ENCODE assay signal across 1 cellular context in the genomic region with DNA sequence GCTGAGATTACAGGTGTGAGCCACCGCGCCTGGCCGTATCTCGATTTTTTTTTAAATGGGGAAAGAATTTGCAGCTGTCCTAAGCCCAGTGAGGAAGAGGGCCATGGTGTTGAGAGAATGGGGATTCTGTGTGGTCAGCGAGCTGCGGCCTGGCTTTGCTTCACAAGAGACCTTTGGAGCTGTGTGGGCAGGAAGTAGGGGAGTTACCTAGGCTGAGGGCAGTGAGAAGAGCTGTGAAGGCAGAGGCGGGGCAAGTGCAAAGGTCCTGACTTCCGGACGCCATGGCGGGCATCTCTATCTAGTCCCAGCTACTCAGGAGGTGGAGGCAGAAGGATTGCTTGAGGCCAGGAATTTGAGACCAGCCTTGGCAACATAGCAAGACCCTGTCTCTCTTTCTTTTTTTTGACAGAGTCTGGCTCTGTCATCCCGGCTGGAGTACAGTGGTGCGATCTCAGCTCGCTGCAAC.
TF ChIP-seq lines count a peak whose summit lies in the region.

No MANE protein-coding gene starts in this region.

TF ChIP-seq in HepG2, 621 proteins besides CTCF, POLR2A, EP300 and RAD21 (continued from another document and continues in another):
- TF ChIP-seq, protein P1, sequence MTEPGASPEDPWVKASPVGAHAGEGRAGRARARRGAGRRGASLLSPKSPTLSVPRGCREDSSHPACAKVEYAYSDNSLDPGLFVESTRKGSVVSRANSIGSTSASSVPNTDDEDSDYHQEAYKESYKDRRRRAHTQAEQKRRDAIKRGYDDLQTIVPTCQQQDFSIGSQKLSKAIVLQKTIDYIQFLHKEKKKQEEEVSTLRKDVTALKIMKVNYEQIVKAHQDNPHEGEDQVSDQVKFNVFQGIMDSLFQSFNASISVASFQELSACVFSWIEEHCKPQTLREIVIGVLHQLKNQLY (CRISPR knock-in tag; IDR thresholded peaks at IDR 0.05) = no peak
- TF ChIP-seq SP4 (CRISPR knock-in tag; IDR thresholded peaks at IDR 0.05) (no peak), ESRRA (CRISPR knock-in tag; IDR thresholded peaks at IDR 0.05; ENCODE audit: low read depth) (peak; percentile 28; the same call in 1 of the 2 replicates), ZNF335 (CRISPR knock-in tag; IDR thresholded peaks at IDR 0.05) (no peak), ZNF264 (CRISPR knock-in tag; IDR thresholded peaks at IDR 0.05) (no peak), REL (CRISPR knock-in tag; conservative IDR thresholded peaks at IDR 0.05) (no peak), ZNF839 (CRISPR knock-in tag; IDR thresholded peaks at IDR 0.05; ENCODE audit: borderline replicate concordance) (no peak), ZBTB3 (CRISPR knock-in tag; IDR thresholded peaks at IDR 0.05; ENCODE audit: borderline replicate concordance, low read depth) (no peak), ZNF879 (CRISPR knock-in tag; IDR thresholded peaks at IDR 0.05) (no peak), POLR2AphosphoS5 (IDR thresholded peaks at IDR 0.05; ENCODE audit: low read depth, low read length) (peak; percentile 76), RFXAP (CRISPR knock-in tag; IDR thresholded peaks at IDR 0.05; ENCODE audit: borderline replicate concordance) (no peak), NR3C1 (CRISPR knock-in tag; IDR thresholded peaks at IDR 0.05) (no peak), HDAC6 (IDR thresholded peaks at IDR 0.05; ENCODE audit: low read depth, low read length) (no peak), GPN1 (CRISPR knock-in tag; IDR thresholded peaks at IDR 0.05; ENCODE audit: borderline replicate concordance) (no peak), NFKB2 (CRISPR knock-in tag; IDR thresholded peaks at IDR 0.05; ENCODE audit: borderline replicate concordance) (no peak), GATAD1 (CRISPR knock-in tag; IDR thresholded peaks at IDR 0.05) (no peak; the same call in 1 of the 2 replicates), ZNF570 (CRISPR knock-in tag; IDR thresholded peaks at IDR 0.05; ENCODE audit: borderline replicate concordance) (no peak), ZNF709 (CRISPR knock-in tag; IDR thresholded peaks at IDR 0.05) (peak; percentile 79; the same call in 1 of the 2 replicates), CBX5 (CRISPR knock-in tag; IDR thresholded peaks at IDR 0.05; ENCODE audit: borderline replicate concordance) (no peak), GATA4 (IDR thresholded peaks at IDR 0.05; ENCODE audit: borderline replicate concordance, low read depth) (no peak), ZNF224 (CRISPR knock-in tag; IDR thresholded peaks at IDR 0.05) (no peak), LCORL (IDR thresholded peaks at IDR 0.05) (no peak), LCORL (CRISPR knock-in tag; IDR thresholded peaks at IDR 0.05) (peak; percentile 36; the same call in 1 of the 2 replicates), ZNF605 (CRISPR knock-in tag; IDR thresholded peaks at IDR 0.05) (no peak), HHEX (CRISPR knock-in tag; IDR thresholded peaks at IDR 0.05) (no peak), CENPX (CRISPR knock-in tag; IDR thresholded peaks at IDR 0.05) (no peak), MTF2 (CRISPR knock-in tag; IDR thresholded peaks at IDR 0.05; ENCODE audit: borderline replicate concordance) (no peak), MXI1 (IDR thresholded peaks at IDR 0.05; ENCODE audit: borderline replicate concordance, low read depth, low read length) (peak; percentile 25; the same call in 1 of the 3 replicates), DPF2 (CRISPR knock-in tag; IDR thresholded peaks at IDR 0.05; ENCODE audit: borderline replicate concordance, low read depth) (0 out of 2 replicates have a peak, but pooled peaks have one; percentile 25), IKZF1 (IDR thresholded peaks at IDR 0.05) (no peak), PRMT3 (CRISPR knock-in tag; IDR thresholded peaks at IDR 0.05; ENCODE audit: borderline replicate concordance, low read depth) (no peak)
- TF ChIP-seq, protein P2, sequence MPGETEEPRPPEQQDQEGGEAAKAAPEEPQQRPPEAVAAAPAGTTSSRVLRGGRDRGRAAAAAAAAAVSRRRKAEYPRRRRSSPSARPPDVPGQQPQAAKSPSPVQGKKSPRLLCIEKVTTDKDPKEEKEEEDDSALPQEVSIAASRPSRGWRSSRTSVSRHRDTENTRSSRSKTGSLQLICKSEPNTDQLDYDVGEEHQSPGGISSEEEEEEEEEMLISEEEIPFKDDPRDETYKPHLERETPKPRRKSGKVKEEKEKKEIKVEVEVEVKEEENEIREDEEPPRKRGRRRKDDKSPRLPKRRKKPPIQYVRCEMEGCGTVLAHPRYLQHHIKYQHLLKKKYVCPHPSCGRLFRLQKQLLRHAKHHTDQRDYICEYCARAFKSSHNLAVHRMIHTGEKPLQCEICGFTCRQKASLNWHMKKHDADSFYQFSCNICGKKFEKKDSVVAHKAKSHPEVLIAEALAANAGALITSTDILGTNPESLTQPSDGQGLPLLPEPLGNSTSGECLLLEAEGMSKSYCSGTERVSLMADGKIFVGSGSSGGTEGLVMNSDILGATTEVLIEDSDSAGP (CRISPR knock-in tag; IDR thresholded peaks at IDR 0.05; ENCODE audit: borderline replicate concordance) = peak; percentile 35; the same call in 1 of the 2 replicates
- TF ChIP-seq, protein P3, sequence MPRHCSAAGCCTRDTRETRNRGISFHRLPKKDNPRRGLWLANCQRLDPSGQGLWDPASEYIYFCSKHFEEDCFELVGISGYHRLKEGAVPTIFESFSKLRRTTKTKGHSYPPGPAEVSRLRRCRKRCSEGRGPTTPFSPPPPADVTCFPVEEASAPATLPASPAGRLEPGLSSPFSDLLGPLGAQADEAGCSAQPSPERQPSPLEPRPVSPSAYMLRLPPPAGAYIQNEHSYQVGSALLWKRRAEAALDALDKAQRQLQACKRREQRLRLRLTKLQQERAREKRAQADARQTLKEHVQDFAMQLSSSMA (CRISPR knock-in tag; IDR thresholded peaks at IDR 0.05) = peak; percentile 77; the same call in 1 of the 2 replicates
- TF ChIP-seq, protein P4, sequence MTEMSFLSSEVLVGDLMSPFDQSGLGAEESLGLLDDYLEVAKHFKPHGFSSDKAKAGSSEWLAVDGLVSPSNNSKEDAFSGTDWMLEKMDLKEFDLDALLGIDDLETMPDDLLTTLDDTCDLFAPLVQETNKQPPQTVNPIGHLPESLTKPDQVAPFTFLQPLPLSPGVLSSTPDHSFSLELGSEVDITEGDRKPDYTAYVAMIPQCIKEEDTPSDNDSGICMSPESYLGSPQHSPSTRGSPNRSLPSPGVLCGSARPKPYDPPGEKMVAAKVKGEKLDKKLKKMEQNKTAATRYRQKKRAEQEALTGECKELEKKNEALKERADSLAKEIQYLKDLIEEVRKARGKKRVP (CRISPR knock-in tag; IDR thresholded peaks at IDR 0.05) = no peak
- TF ChIP-seq, protein P5, sequence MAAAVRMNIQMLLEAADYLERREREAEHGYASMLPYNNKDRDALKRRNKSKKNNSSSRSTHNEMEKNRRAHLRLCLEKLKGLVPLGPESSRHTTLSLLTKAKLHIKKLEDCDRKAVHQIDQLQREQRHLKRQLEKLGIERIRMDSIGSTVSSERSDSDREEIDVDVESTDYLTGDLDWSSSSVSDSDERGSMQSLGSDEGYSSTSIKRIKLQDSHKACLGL (CRISPR knock-in tag; IDR thresholded peaks at IDR 0.05) = no peak
- TF ChIP-seq, protein P6, sequence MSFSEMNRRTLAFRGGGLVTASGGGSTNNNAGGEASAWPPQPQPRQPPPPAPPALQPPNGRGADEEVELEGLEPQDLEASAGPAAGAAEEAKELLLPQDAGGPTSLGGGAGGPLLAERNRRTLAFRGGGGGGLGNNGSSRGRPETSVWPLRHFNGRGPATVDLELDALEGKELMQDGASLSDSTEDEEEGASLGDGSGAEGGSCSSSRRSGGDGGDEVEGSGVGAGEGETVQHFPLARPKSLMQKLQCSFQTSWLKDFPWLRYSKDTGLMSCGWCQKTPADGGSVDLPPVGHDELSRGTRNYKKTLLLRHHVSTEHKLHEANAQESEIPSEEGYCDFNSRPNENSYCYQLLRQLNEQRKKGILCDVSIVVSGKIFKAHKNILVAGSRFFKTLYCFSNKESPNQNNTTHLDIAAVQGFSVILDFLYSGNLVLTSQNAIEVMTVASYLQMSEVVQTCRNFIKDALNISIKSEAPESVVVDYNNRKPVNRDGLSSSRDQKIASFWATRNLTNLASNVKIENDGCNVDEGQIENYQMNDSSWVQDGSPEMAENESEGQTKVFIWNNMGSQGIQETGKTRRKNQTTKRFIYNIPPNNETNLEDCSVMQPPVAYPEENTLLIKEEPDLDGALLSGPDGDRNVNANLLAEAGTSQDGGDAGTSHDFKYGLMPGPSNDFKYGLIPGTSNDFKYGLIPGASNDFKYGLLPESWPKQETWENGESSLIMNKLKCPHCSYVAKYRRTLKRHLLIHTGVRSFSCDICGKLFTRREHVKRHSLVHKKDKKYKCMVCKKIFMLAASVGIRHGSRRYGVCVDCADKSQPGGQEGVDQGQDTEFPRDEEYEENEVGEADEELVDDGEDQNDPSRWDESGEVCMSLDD (CRISPR knock-in tag; IDR thresholded peaks at IDR 0.05; ENCODE audit: borderline replicate concordance) = no peak
- TF ChIP-seq, protein P7, sequence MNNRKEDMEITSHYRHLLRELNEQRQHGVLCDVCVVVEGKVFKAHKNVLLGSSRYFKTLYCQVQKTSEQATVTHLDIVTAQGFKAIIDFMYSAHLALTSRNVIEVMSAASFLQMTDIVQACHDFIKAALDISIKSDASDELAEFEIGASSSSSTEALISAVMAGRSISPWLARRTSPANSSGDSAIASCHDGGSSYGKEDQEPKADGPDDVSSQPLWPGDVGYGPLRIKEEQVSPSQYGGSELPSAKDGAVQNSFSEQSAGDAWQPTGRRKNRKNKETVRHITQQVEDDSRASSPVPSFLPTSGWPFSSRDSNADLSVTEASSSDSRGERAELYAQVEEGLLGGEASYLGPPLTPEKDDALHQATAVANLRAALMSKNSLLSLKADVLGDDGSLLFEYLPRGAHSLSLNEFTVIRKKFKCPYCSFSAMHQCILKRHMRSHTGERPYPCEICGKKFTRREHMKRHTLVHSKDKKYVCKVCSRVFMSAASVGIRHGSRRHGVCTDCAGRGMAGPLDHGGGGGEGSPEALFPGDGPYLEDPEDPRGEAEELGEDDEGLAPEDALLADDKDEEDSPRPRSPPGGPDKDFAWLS (CRISPR knock-in tag; IDR thresholded peaks at IDR 0.05; ENCODE audit: borderline replicate concordance) = no peak
- TF ChIP-seq, protein P8, sequence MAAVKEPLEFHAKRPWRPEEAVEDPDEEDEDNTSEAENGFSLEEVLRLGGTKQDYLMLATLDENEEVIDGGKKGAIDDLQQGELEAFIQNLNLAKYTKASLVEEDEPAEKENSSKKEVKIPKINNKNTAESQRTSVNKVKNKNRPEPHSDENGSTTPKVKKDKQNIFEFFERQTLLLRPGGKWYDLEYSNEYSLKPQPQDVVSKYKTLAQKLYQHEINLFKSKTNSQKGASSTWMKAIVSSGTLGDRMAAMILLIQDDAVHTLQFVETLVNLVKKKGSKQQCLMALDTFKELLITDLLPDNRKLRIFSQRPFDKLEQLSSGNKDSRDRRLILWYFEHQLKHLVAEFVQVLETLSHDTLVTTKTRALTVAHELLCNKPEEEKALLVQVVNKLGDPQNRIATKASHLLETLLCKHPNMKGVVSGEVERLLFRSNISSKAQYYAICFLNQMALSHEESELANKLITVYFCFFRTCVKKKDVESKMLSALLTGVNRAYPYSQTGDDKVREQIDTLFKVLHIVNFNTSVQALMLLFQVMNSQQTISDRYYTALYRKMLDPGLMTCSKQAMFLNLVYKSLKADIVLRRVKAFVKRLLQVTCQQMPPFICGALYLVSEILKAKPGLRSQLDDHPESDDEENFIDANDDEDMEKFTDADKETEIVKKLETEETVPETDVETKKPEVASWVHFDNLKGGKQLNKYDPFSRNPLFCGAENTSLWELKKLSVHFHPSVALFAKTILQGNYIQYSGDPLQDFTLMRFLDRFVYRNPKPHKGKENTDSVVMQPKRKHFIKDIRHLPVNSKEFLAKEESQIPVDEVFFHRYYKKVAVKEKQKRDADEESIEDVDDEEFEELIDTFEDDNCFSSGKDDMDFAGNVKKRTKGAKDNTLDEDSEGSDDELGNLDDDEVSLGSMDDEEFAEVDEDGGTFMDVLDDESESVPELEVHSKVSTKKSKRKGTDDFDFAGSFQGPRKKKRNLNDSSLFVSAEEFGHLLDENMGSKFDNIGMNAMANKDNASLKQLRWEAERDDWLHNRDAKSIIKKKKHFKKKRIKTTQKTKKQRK (IDR thresholded peaks at IDR 0.05; ENCODE audit: low read length) = no peak
- TF ChIP-seq, protein P9, sequence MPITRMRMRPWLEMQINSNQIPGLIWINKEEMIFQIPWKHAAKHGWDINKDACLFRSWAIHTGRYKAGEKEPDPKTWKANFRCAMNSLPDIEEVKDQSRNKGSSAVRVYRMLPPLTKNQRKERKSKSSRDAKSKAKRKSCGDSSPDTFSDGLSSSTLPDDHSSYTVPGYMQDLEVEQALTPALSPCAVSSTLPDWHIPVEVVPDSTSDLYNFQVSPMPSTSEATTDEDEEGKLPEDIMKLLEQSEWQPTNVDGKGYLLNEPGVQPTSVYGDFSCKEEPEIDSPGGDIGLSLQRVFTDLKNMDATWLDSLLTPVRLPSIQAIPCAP (CRISPR knock-in tag; IDR thresholded peaks at IDR 0.05; ENCODE audit: low read depth) = no peak
- TF ChIP-seq, protein P10, sequence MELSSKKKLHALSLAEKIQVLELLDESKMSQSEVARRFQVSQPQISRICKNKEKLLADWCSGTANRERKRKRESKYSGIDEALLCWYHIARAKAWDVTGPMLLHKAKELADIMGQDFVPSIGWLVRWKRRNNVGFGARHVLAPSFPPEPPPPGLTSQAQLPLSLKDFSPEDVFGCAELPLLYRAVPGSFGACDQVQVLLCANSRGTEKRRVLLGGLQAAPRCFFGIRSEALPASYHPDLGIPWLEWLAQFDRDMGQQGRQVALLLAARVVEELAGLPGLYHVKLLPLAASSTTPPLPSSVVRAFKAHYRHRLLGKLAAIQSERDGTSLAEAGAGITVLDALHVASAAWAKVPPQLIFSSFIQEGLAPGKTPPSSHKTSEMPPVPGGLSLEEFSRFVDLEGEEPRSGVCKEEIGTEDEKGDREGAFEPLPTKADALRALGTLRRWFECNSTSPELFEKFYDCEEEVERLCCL (CRISPR knock-in tag; IDR thresholded peaks at IDR 0.05; ENCODE audit: borderline replicate concordance) = no peak
- TF ChIP-seq, protein P11, sequence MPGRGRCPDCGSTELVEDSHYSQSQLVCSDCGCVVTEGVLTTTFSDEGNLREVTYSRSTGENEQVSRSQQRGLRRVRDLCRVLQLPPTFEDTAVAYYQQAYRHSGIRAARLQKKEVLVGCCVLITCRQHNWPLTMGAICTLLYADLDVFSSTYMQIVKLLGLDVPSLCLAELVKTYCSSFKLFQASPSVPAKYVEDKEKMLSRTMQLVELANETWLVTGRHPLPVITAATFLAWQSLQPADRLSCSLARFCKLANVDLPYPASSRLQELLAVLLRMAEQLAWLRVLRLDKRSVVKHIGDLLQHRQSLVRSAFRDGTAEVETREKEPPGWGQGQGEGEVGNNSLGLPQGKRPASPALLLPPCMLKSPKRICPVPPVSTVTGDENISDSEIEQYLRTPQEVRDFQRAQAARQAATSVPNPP (CRISPR knock-in tag; IDR thresholded peaks at IDR 0.05) = no peak
- TF ChIP-seq, protein P12, sequence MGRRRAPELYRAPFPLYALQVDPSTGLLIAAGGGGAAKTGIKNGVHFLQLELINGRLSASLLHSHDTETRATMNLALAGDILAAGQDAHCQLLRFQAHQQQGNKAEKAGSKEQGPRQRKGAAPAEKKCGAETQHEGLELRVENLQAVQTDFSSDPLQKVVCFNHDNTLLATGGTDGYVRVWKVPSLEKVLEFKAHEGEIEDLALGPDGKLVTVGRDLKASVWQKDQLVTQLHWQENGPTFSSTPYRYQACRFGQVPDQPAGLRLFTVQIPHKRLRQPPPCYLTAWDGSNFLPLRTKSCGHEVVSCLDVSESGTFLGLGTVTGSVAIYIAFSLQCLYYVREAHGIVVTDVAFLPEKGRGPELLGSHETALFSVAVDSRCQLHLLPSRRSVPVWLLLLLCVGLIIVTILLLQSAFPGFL (CRISPR knock-in tag; IDR thresholded peaks at IDR 0.05) = no peak
